Comparison of ENCODE assay signal across 8 cellular contexts in genomic region chr17:3892095-3892998, GRCh38. TPM values are rescaled to one million over a fixed set of nuclear protein-coding genes. Genes with fewer than 3 reads are reported as not detected.
A peak's percentile ranks its signal among the peaks of the same experiment; 100 is the strongest.
DNase-seq lines count a peak whose midpoint lies in the region; ATAC-seq, FAIRE-seq and TF ChIP-seq lines count a peak whose summit lies in the region.

No MANE protein-coding gene starts in this region.

- H3K4me1 Mint-ChIP-seq in activated T-helper 2 cell treated with anti-CD3 and anti-CD28 coated beads, Interferon-gamma antibody, Interleukin-2, Interleukin-4, amounts not matched to agents 10 μg/mL and 5 μg/mL and 100 μg/mL, durations not matched to agents 14 hours and 24 hours and 36 hours (ENCODE audit: low read depth), result peaks cover 26% of the 10 kb centered on the region

- peak overlapping the region; percentile 66 for H3K27ac Mint-ChIP-seq in activated T-helper 2 cell treated with anti-CD3 and anti-CD28 coated beads, Interferon-gamma antibody, Interleukin-2, Interleukin-4, amounts not matched to agents 10 μg/mL and 5 μg/mL and 100 μg/mL, durations not matched to agents 14 hours and 24 hours and 36 hours

- no peak overlapping the region for H3K27ac ChIP-seq in neural cell (ENCODE audit: low read length)
- H3K27ac ChIP-seq in stomach, result peak overlapping the region; percentile 42 to 88 (median 82)

- no peaks in the 10 kb centered on the region for H3K9me2 ChIP-seq in neural cell (ENCODE audit: insufficient read depth, low read length)

- peaks cover 74 to 84% (median 83%) of the 10 kb centered on the region in 4 donors for H3K4me1 ChIP-seq in stomach

- 0 to 1% (median 0%) methylated on average over 30 to 95 of the region's 96 CpGs for WGBS in stomach, 5 donors

- TF ChIP-seq CTCF in fibroblast of the aortic adventitia (IDR thresholded peaks at IDR 0.05; ENCODE audit: insufficient read depth, low read length) (no peak), neural cell (IDR thresholded peaks at IDR 0.05; ENCODE audit: poor library complexity, severe bottlenecking) (peak; percentile 48), stomach (IDR thresholded peaks at IDR 0.05) (no peak)

- H3K27me3 ChIP-seq in neural cell (ENCODE audit: insufficient read depth, low read depth, low read length) (no peaks in the 10 kb centered on the region), stomach (no peaks in the 10 kb centered on the region)

- ATAC-seq in HG03135 (IDR thresholded peaks at IDR 0.05; ENCODE audit: unreplicated experiment), result peak; percentile 19

- peaks cover 6% of the 10 kb centered on the region for H3K27me3 Mint-ChIP-seq in activated T-helper 2 cell treated with anti-CD3 and anti-CD28 coated beads, Interferon-gamma antibody, Interleukin-2, Interleukin-4, amounts not matched to agents 10 μg/mL and 5 μg/mL and 100 μg/mL, durations not matched to agents 14 hours and 24 hours and 36 hours (ENCODE audit: low read depth)

- FAIRE-seq in RCC 7860 (lab: Jason Lieb, UNC), result peak; percentile 81

- no peaks in the 10 kb centered on the region for H3K9me3 Mint-ChIP-seq in activated T-helper 2 cell treated with anti-CD3 and anti-CD28 coated beads, Interferon-gamma antibody, Interleukin-2, Interleukin-4, amounts not matched to agents 10 μg/mL and 5 μg/mL and 100 μg/mL, durations not matched to agents 14 hours and 24 hours and 36 hours

- no peaks in the 10 kb centered on the region for H4K20me1 ChIP-seq in neural cell (ENCODE audit: insufficient read depth)

- no peaks in the 10 kb centered on the region for H3K79me2 ChIP-seq in neural cell (replicated peaks; ENCODE audit: insufficient read depth, low read length)

- peak overlapping the region; percentile 61 for H3K9ac ChIP-seq in neural cell (ENCODE audit: low read length)

- H3K9me3 ChIP-seq in neural cell (ENCODE audit: low read length) (no peaks in the 10 kb centered on the region), stomach (no peaks in the 10 kb centered on the region)

- H3K4me3 Mint-ChIP-seq in activated T-helper 2 cell treated with anti-CD3 and anti-CD28 coated beads, Interferon-gamma antibody, Interleukin-2, Interleukin-4, amounts not matched to agents 10 μg/mL and 5 μg/mL and 100 μg/mL, durations not matched to agents 14 hours and 24 hours and 36 hours (ENCODE audit: low read depth), result peak overlapping the region; percentile 74

- TF ChIP-seq RAD21 in neural cell (conservative IDR thresholded peaks at IDR 0.05), result no peak

- no peaks in the 10 kb centered on the region for H3F3A ChIP-seq in neural cell (ENCODE audit: insufficient read depth, low read length, poor library complexity, severe bottlenecking)

- peak overlapping the region; percentile 15 for H3K4me2 ChIP-seq in neural cell (ENCODE audit: low read length)

- H3K4me3 ChIP-seq in fibroblast of the aortic adventitia (ENCODE audit: low read depth, low read length), result peak overlapping the region; percentile 71
- peak overlapping the region; percentile 90 for H3K4me3 ChIP-seq in neural cell (ENCODE audit: low read length)
- H3K4me3 ChIP-seq in stomach, result peak overlapping the region; percentile 67 to 92 (median 70)

- H3K36me3 ChIP-seq in neural cell (ENCODE audit: insufficient read depth, low read length) (no peaks in the 10 kb centered on the region), stomach (no peaks in the 10 kb centered on the region)

- intact Hi-C loops in activated T-helper 2 cell treated with anti-CD3 and anti-CD28 coated beads, Interferon-gamma antibody, Interleukin-2, Interleukin-4, amounts not matched to agents 10 μg/mL and 5 μg/mL and 100 μg/mL, durations not matched to agents 14 hours and 24 hours and 36 hours (cut with micrococcal nuclease), result loop anchor here (2.0 kb wide), 1 partner anchor 46 kb away; the partner anchor contains the start of gene NCBP3
- intact Hi-C loops in stomach (cut with DNase I; ENCODE audit: low total_unique reads), result no loop called here

- no peak for TF ChIP-seq POLR2A in stomach (IDR thresholded peaks at IDR 0.05)

- H2AFZ ChIP-seq in neural cell (ENCODE audit: low read depth, low read length), result peak overlapping the region; percentile 56

- DNase-seq in NCI-H345 (lab: John Stamatoyannopoulos, UW) (peak; percentile 31), NCI-H345 treated with DMSO at 0.1 percent for 48 hours (lab: John Stamatoyannopoulos, UW; ENCODE audit: unreplicated experiment) (no peak), RCC 7860 (ENCODE audit: low spot score) (peak; percentile 94), fibroblast of the aortic adventitia (ENCODE audit: low read depth) (peak; percentile 68), stomach (peak; percentile 65)
- peak; percentile 69 for DNase-seq in activated T-helper 2 cell treated with anti-CD3 and anti-CD28 coated beads, Interferon-gamma antibody, Interleukin-2, Interleukin-4, amounts not matched to agents 10 μg/mL and 5 μg/mL and 100 μg/mL, durations not matched to agents 14 hours and 24 hours and 36 hours (ENCODE audit: low spot score)

- H3K36me3 Mint-ChIP-seq in activated T-helper 2 cell treated with anti-CD3 and anti-CD28 coated beads, Interferon-gamma antibody, Interleukin-2, Interleukin-4, amounts not matched to agents 10 μg/mL and 5 μg/mL and 100 μg/mL, durations not matched to agents 14 hours and 24 hours and 36 hours (ENCODE audit: low read depth), result no peaks in the 10 kb centered on the region

- TF ChIP-seq EP300 in neural cell (conservative IDR thresholded peaks at IDR 0.05; ENCODE audit: poor library complexity, severe bottlenecking) (no peak), stomach (IDR thresholded peaks at IDR 0.05) (no peak)

TF ChIP-seq in neural cell, 6 proteins besides CTCF, POLR2A, EP300 and RAD21:
- TF ChIP-seq MXI1 (conservative IDR thresholded peaks at IDR 0.05; ENCODE audit: poor library complexity, severe bottlenecking) (peak; percentile 94), SMC3 (conservative IDR thresholded peaks at IDR 0.05; ENCODE audit: poor library complexity) (peak; percentile 22)
- TF ChIP-seq, protein P1, sequence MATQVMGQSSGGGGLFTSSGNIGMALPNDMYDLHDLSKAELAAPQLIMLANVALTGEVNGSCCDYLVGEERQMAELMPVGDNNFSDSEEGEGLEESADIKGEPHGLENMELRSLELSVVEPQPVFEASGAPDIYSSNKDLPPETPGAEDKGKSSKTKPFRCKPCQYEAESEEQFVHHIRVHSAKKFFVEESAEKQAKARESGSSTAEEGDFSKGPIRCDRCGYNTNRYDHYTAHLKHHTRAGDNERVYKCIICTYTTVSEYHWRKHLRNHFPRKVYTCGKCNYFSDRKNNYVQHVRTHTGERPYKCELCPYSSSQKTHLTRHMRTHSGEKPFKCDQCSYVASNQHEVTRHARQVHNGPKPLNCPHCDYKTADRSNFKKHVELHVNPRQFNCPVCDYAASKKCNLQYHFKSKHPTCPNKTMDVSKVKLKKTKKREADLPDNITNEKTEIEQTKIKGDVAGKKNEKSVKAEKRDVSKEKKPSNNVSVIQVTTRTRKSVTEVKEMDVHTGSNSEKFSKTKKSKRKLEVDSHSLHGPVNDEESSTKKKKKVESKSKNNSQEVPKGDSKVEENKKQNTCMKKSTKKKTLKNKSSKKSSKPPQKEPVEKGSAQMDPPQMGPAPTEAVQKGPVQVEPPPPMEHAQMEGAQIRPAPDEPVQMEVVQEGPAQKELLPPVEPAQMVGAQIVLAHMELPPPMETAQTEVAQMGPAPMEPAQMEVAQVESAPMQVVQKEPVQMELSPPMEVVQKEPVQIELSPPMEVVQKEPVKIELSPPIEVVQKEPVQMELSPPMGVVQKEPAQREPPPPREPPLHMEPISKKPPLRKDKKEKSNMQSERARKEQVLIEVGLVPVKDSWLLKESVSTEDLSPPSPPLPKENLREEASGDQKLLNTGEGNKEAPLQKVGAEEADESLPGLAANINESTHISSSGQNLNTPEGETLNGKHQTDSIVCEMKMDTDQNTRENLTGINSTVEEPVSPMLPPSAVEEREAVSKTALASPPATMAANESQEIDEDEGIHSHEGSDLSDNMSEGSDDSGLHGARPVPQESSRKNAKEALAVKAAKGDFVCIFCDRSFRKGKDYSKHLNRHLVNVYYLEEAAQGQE (IDR thresholded peaks at IDR 0.05; ENCODE audit: borderline replicate concordance), result no peak

RNA-seq across cellular contexts. Expression of gene CAMKK1, which starts 0.5 kb away (rescaled TPM):
- 6.5 and 6.6 TPM in 2 replicates for total RNA-seq in activated T-helper 2 cell treated with anti-CD3 and anti-CD28 coated beads, Interferon-gamma antibody, Interleukin-2, Interleukin-4, amounts not matched to agents 10 μg/mL and 5 μg/mL and 100 μg/mL, durations not matched to agents 14 hours and 24 hours and 36 hours
- total RNA-seq in fibroblast of the aortic adventitia (ENCODE audit: low replicate concordance) (8.3 and 17.7 TPM in 2 replicates), stomach (10 to 100 TPM in 1 of 5 donors, 1 to 10 TPM in 3, under 1 TPM in 1; 0.58 to 15.1 (median 6.2) TPM)
- polyA plus RNA-seq in neural cell (8.9 and 9.7 TPM in 2 replicates), stomach (1 to 10 TPM; 2.1 to 6.4 (median 3.1) TPM)
- polyA minus RNA-seq in neural cell, result 9.0 and 9.5 TPM in 2 replicates

RNA-seq across cellular contexts. Expression of gene P2RX1, which starts 23.9 kb away (rescaled TPM):
- 4.0 and 4.1 TPM in 2 replicates for total RNA-seq in activated T-helper 2 cell treated with anti-CD3 and anti-CD28 coated beads, Interferon-gamma antibody, Interleukin-2, Interleukin-4, amounts not matched to agents 10 μg/mL and 5 μg/mL and 100 μg/mL, durations not matched to agents 14 hours and 24 hours and 36 hours
- not detected in 2 replicates for total RNA-seq in fibroblast of the aortic adventitia (ENCODE audit: low replicate concordance)
- polyA plus RNA-seq in neural cell, result not detected in 2 replicates
- not detected in 2 replicates for polyA minus RNA-seq in neural cell
- 10 to 100 TPM in 1 of 5 donors, 1 to 10 TPM in 4; 2.4 to 13.4 (median 6.7) TPM for total RNA-seq in stomach
- 1 to 10 TPM in 1 of 3 donors, under 1 TPM in 2; 0.75 to 2.4 (median 0.92) TPM for polyA plus RNA-seq in stomach

RNA-seq across cellular contexts. Expression of gene NCBP3, which starts 46.3 kb away (rescaled TPM):
- total RNA-seq in activated T-helper 2 cell treated with anti-CD3 and anti-CD28 coated beads, Interferon-gamma antibody, Interleukin-2, Interleukin-4, amounts not matched to agents 10 μg/mL and 5 μg/mL and 100 μg/mL, durations not matched to agents 14 hours and 24 hours and 36 hours, result 49.2 and 57.2 TPM in 2 replicates
- total RNA-seq in fibroblast of the aortic adventitia (ENCODE audit: low replicate concordance) (17.1 and 22.9 TPM in 2 replicates), stomach (10 to 100 TPM in 4 of 5 donors, 1 to 10 TPM in 1; 7.6 to 40.6 (median 28.1) TPM)
- polyA plus RNA-seq in neural cell (47.0 and 132 TPM in 2 replicates), stomach (10 to 100 TPM in 2 of 3 donors, 1 to 10 TPM in 1; 8.6 to 31.0 (median 19.1) TPM)
- 51.4 and 61.9 TPM in 2 replicates for polyA minus RNA-seq in neural cell
